In the genomic region with DNA sequence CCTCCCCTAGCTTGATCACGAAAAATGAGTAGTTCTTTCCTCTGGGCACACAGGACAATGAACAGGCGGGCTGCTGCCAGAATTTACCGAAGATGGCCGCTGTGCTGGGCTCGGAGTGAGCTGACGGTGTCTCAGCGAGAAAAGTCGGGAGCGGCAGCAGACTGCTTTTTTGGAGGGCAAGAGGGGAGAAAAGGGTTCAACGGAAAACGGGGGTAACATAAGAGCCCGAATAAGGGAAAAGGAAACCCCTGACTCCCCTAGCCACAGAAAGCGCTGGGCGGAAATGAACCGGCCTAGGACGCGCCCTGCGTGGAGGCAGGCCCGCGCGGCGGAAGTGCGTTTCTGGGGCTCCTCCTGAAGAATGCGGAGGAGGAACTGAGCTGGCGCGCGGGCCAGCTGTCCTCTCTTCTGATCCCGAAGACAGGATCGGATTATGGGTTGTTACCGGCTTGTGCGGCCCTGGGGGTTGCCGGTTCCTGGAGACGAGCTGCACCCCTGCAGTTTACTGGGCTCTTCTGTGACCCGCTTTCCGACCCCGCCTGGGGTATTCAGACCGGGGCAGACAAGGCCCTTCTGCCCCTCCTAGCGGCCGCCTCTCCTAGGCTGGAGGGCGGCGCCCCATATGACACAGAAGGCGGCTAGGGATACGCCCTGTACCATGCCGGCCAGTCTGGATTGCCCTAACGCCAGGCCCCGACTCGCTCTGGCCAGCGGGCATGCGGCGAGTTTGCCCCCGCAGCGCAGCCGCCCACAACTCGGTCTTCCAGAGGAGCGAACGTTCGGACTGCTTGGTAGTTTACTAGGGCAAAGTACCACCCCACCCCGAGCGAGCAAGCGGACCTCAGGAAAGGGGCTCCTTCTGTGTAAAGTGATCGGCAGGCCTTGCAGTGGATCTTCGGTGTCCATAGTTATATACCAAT, we compare ENCODE assay signal across 8 cellular contexts. TPM values are rescaled to one million over a fixed set of nuclear protein-coding genes. Genes with fewer than 3 reads are reported as not detected.
DNase-seq lines count a peak whose midpoint lies in the region; ATAC-seq and TF ChIP-seq lines count a peak whose summit lies in the region.

No MANE protein-coding gene starts in this region.

- no peaks in the 10 kb centered on the region for H3K9me3 Mint-ChIP-seq in activated T-cell treated with anti-CD3 and anti-CD28 coated beads, Interleukin-2, amount 50 U/mL, for 72 hours
- H3K9me3 Mint-ChIP-seq in naive thymus-derived CD8-positive, alpha-beta T cell = no peaks in the 10 kb centered on the region

- peak overlapping the region; percentile 99 for H3K27ac Mint-ChIP-seq in activated T-cell treated with anti-CD3 and anti-CD28 coated beads, Interleukin-2, amount 50 U/mL, for 72 hours
- H3K27ac Mint-ChIP-seq in naive thymus-derived CD8-positive, alpha-beta T cell = peak overlapping the region in 9 of 10 donors; percentile 99 to 100 (median 100)

- POLR2A ChIA-PET in naive thymus-derived CD8-positive, alpha-beta T cell (lab: Charles Lee) = interaction anchor here (0.7 to 11.7 kb wide), 14 partner anchors 9 to 548 kb away, joined by 3 to 500 read pairs (median 5); a partner anchor contains a TSS

- H3K27me3 Mint-ChIP-seq in activated T-cell treated with anti-CD3 and anti-CD28 coated beads, Interleukin-2, amount 50 U/mL, for 72 hours (ENCODE audit: low read depth) = no peaks in the 10 kb centered on the region
- H3K27me3 Mint-ChIP-seq in naive thymus-derived CD8-positive, alpha-beta T cell = peaks cover 0 to 1% (median 0%) of the 10 kb centered on the region in 5 donors

- DNase-seq in DMS53 (lab: John Stamatoyannopoulos, UW) = peak; percentile 97
- peak; percentile 78 for DNase-seq in HuH-7 (ENCODE audit: low spot score)
- DNase-seq in activated T-cell treated with anti-CD3 and anti-CD28 coated beads, Interleukin-2, amount 50 U/mL, for 72 hours = peak; percentile 86 to 88
- DNase-seq in fibroblast of gingiva (ENCODE audit: low read depth) = peak; percentile 88
- peak; percentile 71 to 90 (median 80) for DNase-seq in naive thymus-derived CD8-positive, alpha-beta T cell
- peak; percentile 69 to 90 (median 79) for DNase-seq in stimulated activated naive CD4-positive, alpha-beta T cell (lab: John Stamatoyannopoulos, UW)

- H3K4me3 Mint-ChIP-seq in activated T-cell treated with anti-CD3 and anti-CD28 coated beads, Interleukin-2, amount 50 U/mL, for 72 hours = peak overlapping the region; percentile 96 to 98
- H3K4me3 Mint-ChIP-seq in naive thymus-derived CD8-positive, alpha-beta T cell = peak overlapping the region; percentile 96 to 100 (median 100)

- no peaks in the 10 kb centered on the region for H3K36me3 Mint-ChIP-seq in activated T-cell treated with anti-CD3 and anti-CD28 coated beads, Interleukin-2, amount 50 U/mL, for 72 hours (ENCODE audit: insufficient read depth in 2 of 2)
- peaks cover 0 to 3% (median 0%) of the 10 kb centered on the region in 3 donors for H3K36me3 Mint-ChIP-seq in naive thymus-derived CD8-positive, alpha-beta T cell

- H3K4me1 Mint-ChIP-seq in activated T-cell treated with anti-CD3 and anti-CD28 coated beads, Interleukin-2, amount 50 U/mL, for 72 hours (ENCODE audit: low read depth) = peaks cover 77% of the 10 kb centered on the region
- peaks cover 19 to 73% (median 54%) of the 10 kb centered on the region in 4 donors for H3K4me1 Mint-ChIP-seq in naive thymus-derived CD8-positive, alpha-beta T cell

- peak; percentile 89 for ATAC-seq in GM21515 (IDR thresholded peaks at IDR 0.05; ENCODE audit: unreplicated experiment)
- ATAC-seq in activated T-cell treated with anti-CD3 and anti-CD28 coated beads, Interleukin-2, amount 50 U/mL, for 72 hours (replicated peaks in 1 of 2) = peak; percentile 94
- ATAC-seq in naive thymus-derived CD8-positive, alpha-beta T cell = peak; percentile 85 to 88

TF ChIP-seq in PFSK-1, 5 proteins besides CTCF, POLR2A, EP300 and RAD21:
- TF ChIP-seq FOXP2 (optimal IDR thresholded peaks at IDR 0.05; ENCODE audit: borderline replicate concordance, extremely low read depth, extremely low read length, insufficient read depth) (peak; percentile 26), SIN3A (IDR thresholded peaks at IDR 0.05; ENCODE audit: borderline replicate concordance, insufficient read depth, low read length) (peak; percentile 82; the same call in 1 of the 2 replicates), TAF1 (IDR thresholded peaks at IDR 0.05; ENCODE audit: borderline replicate concordance, insufficient read depth, low read length) (peak; percentile 70; the same call in 1 of the 2 replicates), POLR2AphosphoS5 (IDR thresholded peaks at IDR 0.05; ENCODE audit: low read depth, low read length) (peak; percentile 96)
- TF ChIP-seq, protein P1, sequence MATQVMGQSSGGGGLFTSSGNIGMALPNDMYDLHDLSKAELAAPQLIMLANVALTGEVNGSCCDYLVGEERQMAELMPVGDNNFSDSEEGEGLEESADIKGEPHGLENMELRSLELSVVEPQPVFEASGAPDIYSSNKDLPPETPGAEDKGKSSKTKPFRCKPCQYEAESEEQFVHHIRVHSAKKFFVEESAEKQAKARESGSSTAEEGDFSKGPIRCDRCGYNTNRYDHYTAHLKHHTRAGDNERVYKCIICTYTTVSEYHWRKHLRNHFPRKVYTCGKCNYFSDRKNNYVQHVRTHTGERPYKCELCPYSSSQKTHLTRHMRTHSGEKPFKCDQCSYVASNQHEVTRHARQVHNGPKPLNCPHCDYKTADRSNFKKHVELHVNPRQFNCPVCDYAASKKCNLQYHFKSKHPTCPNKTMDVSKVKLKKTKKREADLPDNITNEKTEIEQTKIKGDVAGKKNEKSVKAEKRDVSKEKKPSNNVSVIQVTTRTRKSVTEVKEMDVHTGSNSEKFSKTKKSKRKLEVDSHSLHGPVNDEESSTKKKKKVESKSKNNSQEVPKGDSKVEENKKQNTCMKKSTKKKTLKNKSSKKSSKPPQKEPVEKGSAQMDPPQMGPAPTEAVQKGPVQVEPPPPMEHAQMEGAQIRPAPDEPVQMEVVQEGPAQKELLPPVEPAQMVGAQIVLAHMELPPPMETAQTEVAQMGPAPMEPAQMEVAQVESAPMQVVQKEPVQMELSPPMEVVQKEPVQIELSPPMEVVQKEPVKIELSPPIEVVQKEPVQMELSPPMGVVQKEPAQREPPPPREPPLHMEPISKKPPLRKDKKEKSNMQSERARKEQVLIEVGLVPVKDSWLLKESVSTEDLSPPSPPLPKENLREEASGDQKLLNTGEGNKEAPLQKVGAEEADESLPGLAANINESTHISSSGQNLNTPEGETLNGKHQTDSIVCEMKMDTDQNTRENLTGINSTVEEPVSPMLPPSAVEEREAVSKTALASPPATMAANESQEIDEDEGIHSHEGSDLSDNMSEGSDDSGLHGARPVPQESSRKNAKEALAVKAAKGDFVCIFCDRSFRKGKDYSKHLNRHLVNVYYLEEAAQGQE (IDR thresholded peaks at IDR 0.05; ENCODE audit: insufficient read depth in 1 of 2, low read depth in 2 of 2, low read length in 2 of 2) = 0 out of 4 replicates have a peak, but pooled peaks of 1 of the 2 experiments have one; percentile 38
TF ChIP-seq in PFSK-1: peak in this region for 5.

RNA-seq across cellular contexts. Expression of a gene that starts 30.1 kb away (rescaled TPM):
- 11.7 TPM for polyA plus RNA-seq in PFSK-1 (2012; ENCODE audit: insufficient read length, low read depth)
- total RNA-seq in activated T-cell treated with anti-CD3 and anti-CD28 coated beads, Interleukin-2, amount 50 U/mL, for 72 hours = 100 to 1,000 TPM in 1 of 2 donors, 10 to 100 TPM in 1; 96.4 to 112 TPM
- 100 to 1,000 TPM; 186 to 188 TPM for total RNA-seq in naive thymus-derived CD8-positive, alpha-beta T cell
- polyA plus RNA-seq in naive thymus-derived CD8-positive, alpha-beta T cell = 100 to 1,000 TPM; 119 to 193 (median 140) TPM

Comparison
In these comparisons a context has a peak if more than half of its experiments do, and no peak if none do; other contexts are left out.
1. Peak in every context shown above with its lines: DNase-seq and ATAC-seq.